ENCODE assay signal across 7 cellular contexts in genomic region chr4:119626420-119626819, GRCh38.
DNase-seq lines count a peak whose midpoint lies in the region; ATAC-seq lines count a peak whose summit lies in the region.

No MANE protein-coding gene starts in this region.

- no peaks in the 10 kb centered on the region for H3K9me3 ChIP-seq in HUES48 (ENCODE audit: control insufficient read depth, insufficient read depth, low read length)
- no peaks in the 10 kb centered on the region for H3K9me3 ChIP-seq in adipocyte (ENCODE audit: control insufficient read depth, low read length)

- no peaks in the 10 kb centered on the region for H3K9me3 Mint-ChIP-seq in stimulated activated effector memory CD8-positive, alpha-beta T cell treated with anti-CD3 and anti-CD28 coated beads, Interleukin-12 subunit alpha, Interleukin-12 subunit beta, amount 100 ng/mL, for 72 hours

- peak overlapping the region; percentile 82 for H3K4me3 ChIP-seq in HUES48 (ENCODE audit: low read depth, low read length)
- peak overlapping the region; percentile 91 for H3K4me3 ChIP-seq in adipocyte (ENCODE audit: low read length)

- H3K36me3 ChIP-seq in HUES48 (ENCODE audit: control insufficient read depth, insufficient read depth, low read length) = no peaks in the 10 kb centered on the region
- H3K36me3 ChIP-seq in adipocyte (ENCODE audit: control insufficient read depth, insufficient read depth, low read length, severe bottlenecking) = no peaks in the 10 kb centered on the region

- ATAC-seq in stimulated activated effector memory CD8-positive, alpha-beta T cell treated with anti-CD3 and anti-CD28 coated beads, Interleukin-12 subunit alpha, Interleukin-12 subunit beta, amount 100 ng/mL, for 72 hours = no peak
- no peak for ATAC-seq in HG03108 (IDR thresholded peaks at IDR 0.05; ENCODE audit: unreplicated experiment)

- DNase-seq in adipocyte (ENCODE audit: low read depth) (peak; percentile 57), iris pigment epithelial cell (ENCODE audit: low read depth) (peak; percentile 33), NCI-H2107 (lab: John Stamatoyannopoulos, UW) (no peak), NCI-H1048 (lab: John Stamatoyannopoulos, UW) (no peak)
- DNase-seq in stimulated activated effector memory CD8-positive, alpha-beta T cell treated with anti-CD3 and anti-CD28 coated beads, Interleukin-12 subunit alpha, Interleukin-12 subunit beta, amount 100 ng/mL, for 72 hours (ENCODE audit: low spot score in 2 of 2) = no peak

- no peak overlapping the region for H3K9ac ChIP-seq in HUES48 (ENCODE audit: low read depth, low read length)
- peak overlapping the region; percentile 81 for H3K9ac ChIP-seq in adipocyte (ENCODE audit: low read length)

- peak overlapping the region; percentile 89 for H3K4me3 Mint-ChIP-seq in stimulated activated effector memory CD8-positive, alpha-beta T cell treated with anti-CD3 and anti-CD28 coated beads, Interleukin-12 subunit alpha, Interleukin-12 subunit beta, amount 100 ng/mL, for 72 hours

- H3K36me3 Mint-ChIP-seq in stimulated activated effector memory CD8-positive, alpha-beta T cell treated with anti-CD3 and anti-CD28 coated beads, Interleukin-12 subunit alpha, Interleukin-12 subunit beta, amount 100 ng/mL, for 72 hours = no peaks in the 10 kb centered on the region

- H3K27me3 ChIP-seq in HUES48 (ENCODE audit: control insufficient read depth, insufficient read depth, low read length) (no peaks in the 10 kb centered on the region), adipocyte (replicated peaks; ENCODE audit: control insufficient read depth, insufficient read depth, low read length) (no peaks in the 10 kb centered on the region)

- H3K4me1 Mint-ChIP-seq in stimulated activated effector memory CD8-positive, alpha-beta T cell treated with anti-CD3 and anti-CD28 coated beads, Interleukin-12 subunit alpha, Interleukin-12 subunit beta, amount 100 ng/mL, for 72 hours = peaks cover 21% of the 10 kb centered on the region

- no peak overlapping the region for H3K27ac Mint-ChIP-seq in stimulated activated effector memory CD8-positive, alpha-beta T cell treated with anti-CD3 and anti-CD28 coated beads, Interleukin-12 subunit alpha, Interleukin-12 subunit beta, amount 100 ng/mL, for 72 hours

- H3K4me1 ChIP-seq in HUES48 (ENCODE audit: control insufficient read depth, insufficient read depth, low read length) = peaks cover 12% of the 10 kb centered on the region
- H3K4me1 ChIP-seq in adipocyte (ENCODE audit: control insufficient read depth, insufficient read depth, low read length) = peaks cover 3% of the 10 kb centered on the region

- no peak overlapping the region for H3K27ac ChIP-seq in HUES48 (ENCODE audit: low read depth, low read length)

Comparison
In these comparisons a context has a peak if more than half of its experiments do, and no peak if none do; other contexts are left out.
1. DNase-seq: peak in adipocyte (single experiment) and iris pigment epithelial cell (single experiment); none in stimulated activated effector memory CD8-positive, alpha-beta T cell treated with anti-CD3 and anti-CD28 coated beads, Interleukin-12 subunit alpha, Interleukin-12 subunit beta, amount 100 ng/mL, for 72 hours (0 of 2), NCI-H2107 (single experiment) and NCI-H1048 (single experiment).